In genomic region chr10:61786728-61787127, GRCh38 we compare ENCODE assay signal across 10 cellular contexts.
DNase-seq lines count a peak whose midpoint lies in the region; ATAC-seq and TF ChIP-seq lines count a peak whose summit lies in the region.
"Had no signal": no experiment of that assay in that cellular context is flagged by ENCODE, and none has a peak within 500 bp of the region (broad histone marks: within the 10 kb centered on the region; RNA-seq: fewer than 3 reads in every experiment).

No MANE protein-coding gene starts in this region.

- no peaks in the 10 kb centered on the region for H3K36me3 Mint-ChIP-seq in activated naive CD4-positive, alpha-beta T cell treated with anti-CD3 and anti-CD28 coated beads, Interleukin-2, amount 50 U/mL, for 72 hours
- no peaks in the 10 kb centered on the region for H3K36me3 Mint-ChIP-seq in activated naive CD8-positive, alpha-beta T cell treated with anti-CD3 and anti-CD28 coated beads for 36 hours
- H3K36me3 Mint-ChIP-seq in osteocyte (ENCODE audit: unreplicated experiment): no peaks in the 10 kb centered on the region
- H3K36me3 Mint-ChIP-seq in activated T-helper 2 cell treated with anti-CD3 and anti-CD28 coated beads, Interferon-gamma antibody, Interleukin-2, Interleukin-4, amounts not matched to agents 10 μg/mL and 5 μg/mL and 100 μg/mL, durations not matched to agents 14 hours and 24 hours and 36 hours (ENCODE audit: low read depth): peaks cover 10% of the 10 kb centered on the region

- H3K27ac Mint-ChIP-seq in activated naive CD4-positive, alpha-beta T cell treated with anti-CD3 and anti-CD28 coated beads, Interleukin-2, amount 50 U/mL, for 72 hours: peak overlapping the region in 1 of 2 donors; percentile 31
- no peak overlapping the region for H3K27ac Mint-ChIP-seq in activated naive CD8-positive, alpha-beta T cell treated with anti-CD3 and anti-CD28 coated beads for 36 hours
- peak overlapping the region; percentile 82 for H3K27ac Mint-ChIP-seq in osteocyte (ENCODE audit: unreplicated experiment)
- H3K27ac Mint-ChIP-seq in activated T-helper 2 cell treated with anti-CD3 and anti-CD28 coated beads, Interferon-gamma antibody, Interleukin-2, Interleukin-4, amounts not matched to agents 10 μg/mL and 5 μg/mL and 100 μg/mL, durations not matched to agents 14 hours and 24 hours and 36 hours: no peak overlapping the region

- peak; percentile 13 to 39 for ATAC-seq in activated naive CD4-positive, alpha-beta T cell treated with anti-CD3 and anti-CD28 coated beads, Interleukin-2, amount 50 U/mL, for 72 hours
- ATAC-seq in HG03060 (IDR thresholded peaks at IDR 0.05; ENCODE audit: low read depth, unreplicated experiment): peak; percentile 90
- ATAC-seq in esophagus mucosa: no peak

- H3K9me3 Mint-ChIP-seq in activated naive CD4-positive, alpha-beta T cell treated with anti-CD3 and anti-CD28 coated beads, Interleukin-2, amount 50 U/mL, for 72 hours: peaks cover 0 to 4% of the 10 kb centered on the region in 2 donors
- H3K9me3 Mint-ChIP-seq in activated naive CD8-positive, alpha-beta T cell treated with anti-CD3 and anti-CD28 coated beads for 36 hours: no peaks in the 10 kb centered on the region
- H3K9me3 Mint-ChIP-seq in osteocyte (ENCODE audit: unreplicated experiment): peaks cover 1% of the 10 kb centered on the region
- peaks cover 14% of the 10 kb centered on the region for H3K9me3 Mint-ChIP-seq in activated T-helper 2 cell treated with anti-CD3 and anti-CD28 coated beads, Interferon-gamma antibody, Interleukin-2, Interleukin-4, amounts not matched to agents 10 μg/mL and 5 μg/mL and 100 μg/mL, durations not matched to agents 14 hours and 24 hours and 36 hours
- H3K9me3 Mint-ChIP-seq: activated T-cell treated with anti-CD3 and anti-CD28 coated beads, Interleukin-2, amount 50 U/mL, for 4 hours had no signal

- intact Hi-C loops in activated T-helper 2 cell treated with anti-CD3 and anti-CD28 coated beads, Interferon-gamma antibody, Interleukin-2, Interleukin-4, amounts not matched to agents 10 μg/mL and 5 μg/mL and 100 μg/mL, durations not matched to agents 14 hours and 24 hours and 36 hours (cut with micrococcal nuclease): loop anchor here (2.0 to 10.0 kb wide), 4 partner anchors 26 to 848 kb away; no protein-coding TSS in a partner anchor

- no peak for DNase-seq in activated naive CD4-positive, alpha-beta T cell treated with anti-CD3 and anti-CD28 coated beads, Interleukin-2, amount 50 U/mL, for 72 hours (ENCODE audit: low spot score in 2 of 2)
- DNase-seq in activated naive CD4-positive, alpha-beta T cell (lab: John Stamatoyannopoulos, UW): no peak
- DNase-seq in activated naive CD8-positive, alpha-beta T cell treated with anti-CD3 and anti-CD28 coated beads for 36 hours: peak; percentile 6
- DNase-seq in osteocyte (ENCODE audit: extremely low spot score, unreplicated experiment) (no peak), COR-L47 (lab: John Stamatoyannopoulos, UW) (no peak)
- no peak for DNase-seq in activated T-helper 2 cell treated with anti-CD3 and anti-CD28 coated beads, Interferon-gamma antibody, Interleukin-2, Interleukin-4, amounts not matched to agents 10 μg/mL and 5 μg/mL and 100 μg/mL, durations not matched to agents 14 hours and 24 hours and 36 hours (ENCODE audit: low spot score)
- DNase-seq: activated T-cell treated with anti-CD3 and anti-CD28 coated beads, Interleukin-2, amount 50 U/mL, for 4 hours; DND-41 had no signal

- no peak for TF ChIP-seq CTCF in osteocyte (IDR thresholded peaks at IDR 0.05)

- no peak overlapping the region for H3K4me3 Mint-ChIP-seq in activated naive CD8-positive, alpha-beta T cell treated with anti-CD3 and anti-CD28 coated beads for 36 hours
- H3K4me3 Mint-ChIP-seq in osteocyte (ENCODE audit: unreplicated experiment): peak overlapping the region; percentile 48
- no peak overlapping the region for H3K4me3 Mint-ChIP-seq in activated T-helper 2 cell treated with anti-CD3 and anti-CD28 coated beads, Interferon-gamma antibody, Interleukin-2, Interleukin-4, amounts not matched to agents 10 μg/mL and 5 μg/mL and 100 μg/mL, durations not matched to agents 14 hours and 24 hours and 36 hours (ENCODE audit: low read depth)
- H3K4me3 Mint-ChIP-seq: activated T-cell treated with anti-CD3 and anti-CD28 coated beads, Interleukin-2, amount 50 U/mL, for 4 hours had no signal

- H3K4me1 Mint-ChIP-seq in activated naive CD8-positive, alpha-beta T cell treated with anti-CD3 and anti-CD28 coated beads for 36 hours: peaks cover 35% of the 10 kb centered on the region
- peaks cover 42% of the 10 kb centered on the region for H3K4me1 Mint-ChIP-seq in osteocyte (ENCODE audit: unreplicated experiment)
- H3K4me1 Mint-ChIP-seq in activated T-helper 2 cell treated with anti-CD3 and anti-CD28 coated beads, Interferon-gamma antibody, Interleukin-2, Interleukin-4, amounts not matched to agents 10 μg/mL and 5 μg/mL and 100 μg/mL, durations not matched to agents 14 hours and 24 hours and 36 hours (ENCODE audit: low read depth): peaks cover 56% of the 10 kb centered on the region

- peaks cover 4% of the 10 kb centered on the region for H3K27me3 Mint-ChIP-seq in activated naive CD8-positive, alpha-beta T cell treated with anti-CD3 and anti-CD28 coated beads for 36 hours
- no peaks in the 10 kb centered on the region for H3K27me3 Mint-ChIP-seq in osteocyte (ENCODE audit: unreplicated experiment)
- no peaks in the 10 kb centered on the region for H3K27me3 Mint-ChIP-seq in activated T-helper 2 cell treated with anti-CD3 and anti-CD28 coated beads, Interferon-gamma antibody, Interleukin-2, Interleukin-4, amounts not matched to agents 10 μg/mL and 5 μg/mL and 100 μg/mL, durations not matched to agents 14 hours and 24 hours and 36 hours (ENCODE audit: low read depth)
